8 cellular contexts compared by ENCODE assay signal in genomic region chr16:29962344-29962994, GRCh38. TPM values are rescaled to one million over a fixed set of nuclear protein-coding genes. Genes with fewer than 3 reads are reported as not detected.
DNase-seq lines count a peak whose midpoint lies in the region; ATAC-seq and TF ChIP-seq lines count a peak whose summit lies in the region.

No MANE protein-coding gene starts in this region.

- no peaks in the 10 kb centered on the region for H3K27me3 ChIP-seq in lower lobe of right lung (ENCODE audit: low read depth)
- H3K27me3 ChIP-seq in tibial artery: no peaks in the 10 kb centered on the region

- peak; percentile 68 to 74 for ATAC-seq in lower lobe of right lung

- H3K9me3 ChIP-seq in lower lobe of right lung: no peaks in the 10 kb centered on the region
- no peaks in the 10 kb centered on the region for H3K9me3 ChIP-seq in tibial artery

- in situ Hi-C loops in GM13976 (cut with MboI; ENCODE audit: low sequenced_read_pairs, unreplicated experiment): no loop called here

- H3K4me1 ChIP-seq in lower lobe of right lung (peaks cover 18% of the 10 kb centered on the region), tibial artery (peaks cover 0 to 18% (median 15%) of the 10 kb centered on the region in 4 donors)

- peak overlapping the region; percentile 66 for H3K4me3 ChIP-seq in NB4 (ENCODE audit: low read depth, low read length)
- H3K4me3 ChIP-seq in choroid plexus epithelial cell (ENCODE audit: low read depth, low read length): peak overlapping the region; percentile 78
- H3K4me3 ChIP-seq in lower lobe of right lung: peak overlapping the region; percentile 64
- peak overlapping the region; percentile 65 to 69 for H3K4me3 ChIP-seq in tibial artery

- H3K36me3 ChIP-seq in lower lobe of right lung (peaks cover 8% of the 10 kb centered on the region), tibial artery (peaks cover 0 to 27% (median 4%) of the 10 kb centered on the region in 3 donors)

- TF ChIP-seq POLR2A in NB4 (IDR thresholded peaks at IDR 0.05; ENCODE audit: extremely low read depth, insufficient read length): no peak

- intact Hi-C loops in lower lobe of right lung (cut with DNase I) (no loop called here), tibial artery (cut with DNase I; ENCODE audit: low total_unique reads) (no loop called here)

- DNase-seq in GM03348 (ENCODE audit: low spot score) (peak; percentile 50), NB4 (ENCODE audit: low read depth) (peak; percentile 42), choroid plexus epithelial cell (ENCODE audit: low read depth) (peak; percentile 65), lower lobe of right lung (no peak), tibial artery (peak; percentile 29 to 62), GM13976 (ENCODE audit: low spot score) (no peak), KG1 (lab: John Stamatoyannopoulos, UW) (no peak)
- no peak for DNase-seq in stimulated activated CD4-positive, alpha-beta T cell treated with anti-CD3 and anti-CD28 coated beads, Interleukin-1b, Interleukin-23, amount 100 ng/mL, for 48 hours

- TF ChIP-seq CTCF in NB4 (IDR thresholded peaks at IDR 0.05; ENCODE audit: low read depth, low read length) (no peak), choroid plexus epithelial cell (conservative IDR thresholded peaks at IDR 0.05; ENCODE audit: low read depth, low read length) (no peak), lower lobe of right lung (IDR thresholded peaks at IDR 0.05) (no peak), tibial artery (IDR thresholded peaks at IDR 0.05) (no peak), GM13976 (IDR thresholded peaks at IDR 0.05; ENCODE audit: borderline replicate concordance, control extremely low read depth, extremely low read depth, insufficient read depth, missing control alignments) (no peak)

- peak overlapping the region; percentile 90 for H3K27ac ChIP-seq in lower lobe of right lung
- H3K27ac ChIP-seq in tibial artery: peak overlapping the region; percentile 87 to 91

RNA-seq across cellular contexts. Expression of gene TMEM219, which starts 0.6 kb away (rescaled TPM):
- 148 TPM for total RNA-seq in lower lobe of right lung

RNA-seq across cellular contexts. Expression of gene TAOK2, which starts 11.2 kb away (rescaled TPM):
- total RNA-seq in lower lobe of right lung: 66.2 TPM

RNA-seq across cellular contexts. Expression of gene HIRIP3, which starts 32.9 kb away (rescaled TPM):
- 22.1 TPM for total RNA-seq in lower lobe of right lung

RNA-seq across cellular contexts. Expression of gene INO80E, which starts 33.6 kb away (rescaled TPM):
- 58.4 TPM for total RNA-seq in lower lobe of right lung

RNA-seq across cellular contexts. Expression of gene KCTD13, which starts 36.4 kb away (rescaled TPM):
- 22.3 TPM for total RNA-seq in lower lobe of right lung

Comparison
In these comparisons a context has a peak if more than half of its experiments do, and no peak if none do; other contexts are left out.
1. DNase-seq: peak in GM03348 (single experiment), NB4 (single experiment), choroid plexus epithelial cell (single experiment) and tibial artery (2 of 2); none in lower lobe of right lung (single experiment), GM13976 (single experiment), stimulated activated CD4-positive, alpha-beta T cell treated with anti-CD3 and anti-CD28 coated beads, Interleukin-1b, Interleukin-23, amount 100 ng/mL, for 48 hours (single experiment) and KG1 (single experiment).
2. Peak in every context shown above with its lines, with median percentiles within 50 percentile points of each other: H3K4me3 ChIP-seq.